ENCODE assay signal across 8 cellular contexts in genomic region chr6:41787219-41787917, GRCh38. TPM values are rescaled to one million over a fixed set of nuclear protein-coding genes. Genes with fewer than 3 reads are reported as not detected.
DNase-seq lines count a peak whose midpoint lies in the region; ATAC-seq, FAIRE-seq and TF ChIP-seq lines count a peak whose summit lies in the region.

TOMM6 (plus strand) TSS chr6:41787694; CDS start chr6:41787698, 4 bp downstream.

- H3K36me3 ChIP-seq in adrenal gland (replicated peaks in 1 of 2) (peaks cover 0 to 29% of the 10 kb centered on the region in 2 donors), heart right ventricle (peaks cover 0 to 60% (median 13%) of the 10 kb centered on the region in 9 donors), prostate gland (peaks cover 0 to 3% of the 10 kb centered on the region in 2 donors), urinary bladder (ENCODE audit: insufficient read depth) (no peaks in the 10 kb centered on the region)

- H3K4me1 ChIP-seq in adrenal gland (replicated peaks in 1 of 2) (peaks cover 14 to 21% of the 10 kb centered on the region in 2 donors), heart right ventricle (peaks cover 12 to 70% (median 46%) of the 10 kb centered on the region in 9 donors), prostate gland (replicated peaks) (peaks cover 20% of the 10 kb centered on the region), urinary bladder (ENCODE audit: insufficient read depth) (no peaks in the 10 kb centered on the region)

- H3K27ac ChIP-seq in adrenal gland (peak within 1 kb of the TSS; percentile 80 to 95 (median 92)), heart right ventricle (peak within 1 kb of the TSS; percentile 82 to 97 (median 94)), prostate gland (peak within 1 kb of the TSS; percentile 92 to 93), urinary bladder (ENCODE audit: low read depth) (peak within 1 kb of the TSS; percentile 90)

- TF ChIP-seq POLR2A in GM12892 (IDR thresholded peaks at IDR 0.05; ENCODE audit: low read depth, low read length) (peak; percentile 93), adrenal gland (IDR thresholded peaks at IDR 0.05) (peak; percentile 74 to 93), prostate gland (IDR thresholded peaks at IDR 0.05) (peak; percentile 82)

- peak within 1 kb of the TSS; percentile 96 for H3K27ac Mint-ChIP-seq in T-cell

- POLR2A ChIA-PET in T-cell (lab: Charles Lee), result interaction anchor here (0.5 to 1.8 kb wide), 6 partner anchors 117 to 1228 kb away, joined by 3 to 11 read pairs (median 6); partner anchors contain the start of genes BYSL (in 1 of the 2), MED20 (in 1 of the 2) and TAF8 (in 1 of the 2)

- 0% methylated on average over 17 to 55 of the region's 55 CpGs for WGBS in adrenal gland, 4 donors
- WGBS in heart right ventricle, 2 donors, result 0 to 1% methylated on average over 55 of the region's 55 CpGs
- WGBS in prostate gland, result under 1% methylated on average over 55 of the region's 55 CpGs
- WGBS in urinary bladder, result under 1% methylated on average over 55 of the region's 55 CpGs

- CTCF ChIA-PET in T-cell (lab: Charles Lee), result interaction anchor here (0.8 to 2.5 kb wide), 16 partner anchors 9 to 776 kb away, joined by 3 to 46 read pairs (median 8); partner anchors contain the start of genes BYSL (in 2 of the 2), MED20 (in 2 of the 2), TAF8 (in 1 of the 2) and USP49 (in 1 of the 2)

- H3K9me3 Mint-ChIP-seq in T-cell, result no peaks in the 10 kb centered on the region

- peak; percentile 83 for ATAC-seq in HG02852 (IDR thresholded peaks at IDR 0.05; ENCODE audit: unreplicated experiment)
- ATAC-seq in T-cell (replicated peaks in 1 of 4), result peak; percentile 82 to 83 (median 82)
- ATAC-seq in heart right ventricle, result peak; percentile 83 to 95 (median 90)

- H3K27me3 ChIP-seq in adrenal gland (no peaks in the 10 kb centered on the region), heart right ventricle (no peaks in the 10 kb centered on the region), prostate gland (replicated peaks; ENCODE audit: insufficient read depth) (no peaks in the 10 kb centered on the region)

- TF ChIP-seq CTCF in adrenal gland (IDR thresholded peaks at IDR 0.05) (peak; percentile 81 to 99 (median 94)), heart right ventricle (IDR thresholded peaks at IDR 0.05) (peak; percentile 84 to 94 (median 91)), prostate gland (IDR thresholded peaks at IDR 0.05) (peak; percentile 90 to 99 (median 94))

- FAIRE-seq in GM12892 (lab: Jason Lieb, UNC), result peak; percentile 93

- peaks cover 8 to 31% (median 16%) of the 10 kb centered on the region in 3 donors for H3K4me1 Mint-ChIP-seq in T-cell

- H3K36me3 Mint-ChIP-seq in T-cell, result peaks cover 15% of the 10 kb centered on the region

- no peaks in the 10 kb centered on the region for H3K9me3 ChIP-seq in adrenal gland (replicated peaks in 1 of 3)
- no peaks in the 10 kb centered on the region for H3K9me3 ChIP-seq in heart right ventricle
- no peaks in the 10 kb centered on the region for H3K9me3 ChIP-seq in prostate gland

- intact Hi-C loops in adrenal gland (cut with DNase I), result loop anchor here (10.0 kb wide), 1 partner anchor 147 kb away; no protein-coding TSS in a partner anchor
- intact Hi-C loops in heart right ventricle (cut with DNase I), result loop anchor here in 7 of 10 donors (1.0 to 10.0 kb wide), 10 partner anchors 59 to 427 kb away; partner anchors contain the start of genes BYSL (in 7 of the 7), MED20 (in 7 of the 7), CCND3 (in 2 of the 7) and MRPS10 (in 2 of the 7)
- intact Hi-C loops in prostate gland (cut with DNase I), result loop anchor here (2.0 to 10.0 kb wide), 3 partner anchors 53 to 193 kb away; partner anchors contain the start of genes BYSL, MED20 and TFEB

- H3K4me3 ChIP-seq in adrenal gland (peak within 1 kb of the TSS; percentile 56 to 100 (median 74)), heart right ventricle (peak within 1 kb of the TSS; percentile 54 to 96 (median 80)), prostate gland (peak within 1 kb of the TSS; percentile 57 to 90), urinary bladder (ENCODE audit: low read depth, low read length) (peak within 1 kb of the TSS; percentile 65)

- peak within 1 kb of the TSS; percentile 93 to 97 (median 94) for H3K4me3 Mint-ChIP-seq in T-cell

- DNase-seq in GM12892 (ENCODE audit: insufficient read length) (peak; percentile 83), NCI-H1436 treated with DMSO at 0.1 percent for 48 hours (lab: John Stamatoyannopoulos, UW) (peak; percentile 61), T-cell (peak; percentile 86 to 96 (median 93)), adrenal gland (peak; percentile 94 to 98 (median 96)), heart right ventricle (peak; percentile 95 to 96), prostate gland (ENCODE audit: low spot score) (peak; percentile 95)

- H3K27me3 Mint-ChIP-seq in T-cell, result no peaks in the 10 kb centered on the region

RNA-seq across cellular contexts. Expression of gene TOMM6, which starts in this region (rescaled TPM):
- polyA plus RNA-seq in GM12892 (2012; ENCODE audit: missing spikeins), result 468 TPM
- total RNA-seq in T-cell (100 to 1,000 TPM; 124 to 131 (median 127) TPM), adrenal gland (100 to 1,000 TPM; 146 to 281 (median 212) TPM), heart right ventricle (100 to 1,000 TPM; 156 to 210 (median 186) TPM), prostate gland (100 to 1,000 TPM; 158 to 233 TPM), urinary bladder (34.4 TPM)
- polyA plus RNA-seq in adrenal gland (100 to 1,000 TPM; 272 to 507 (median 343) TPM), heart right ventricle (100 to 1,000 TPM; 135 to 291 TPM), urinary bladder (181 TPM)

Comparison
In these comparisons a context has a peak if more than half of its experiments do, and no peak if none do; other contexts are left out.
1. Peak in every context shown above with its lines: DNase-seq, ATAC-seq, H3K4me3 ChIP-seq and H3K27ac ChIP-seq.